In the genomic region with DNA sequence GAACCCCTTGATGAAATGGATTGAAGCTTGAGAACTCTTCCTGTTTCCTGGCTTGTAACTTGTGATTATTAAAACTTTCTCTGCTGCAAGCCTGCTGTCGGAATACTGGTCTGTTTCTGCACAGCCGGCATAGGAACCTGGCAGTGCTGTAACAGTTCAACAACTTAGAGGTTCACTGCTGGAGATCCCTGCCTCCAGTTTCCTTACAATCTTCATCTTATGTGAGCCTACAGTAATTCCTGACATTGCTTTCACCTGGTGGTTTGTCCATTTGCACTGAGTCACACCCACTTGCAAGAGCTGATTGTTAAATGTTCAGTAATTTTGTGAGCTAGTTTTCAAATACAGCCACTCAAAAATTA, we compare ENCODE assay signal across 1 cellular context.
TF ChIP-seq lines count a peak whose summit lies in the region.

No MANE protein-coding gene starts in this region.

TF ChIP-seq in WTC11, 78 proteins besides CTCF, POLR2A, EP300 and RAD21 (continued from another document):
- TF ChIP-seq ERG (CRISPR knock-in tag; IDR thresholded peaks at IDR 0.05) (no peak), MXD4 (CRISPR knock-in tag; IDR thresholded peaks at IDR 0.05; ENCODE audit: borderline replicate concordance) (no peak), ZNF671 (CRISPR knock-in tag; IDR thresholded peaks at IDR 0.05) (no peak), TP53 (CRISPR knock-in tag; IDR thresholded peaks at IDR 0.05) (no peak), MAX (CRISPR knock-in tag; IDR thresholded peaks at IDR 0.05) (no peak), MLX (CRISPR knock-in tag; IDR thresholded peaks at IDR 0.05) (no peak), FOXP1 (CRISPR knock-in tag; IDR thresholded peaks at IDR 0.05; ENCODE audit: borderline replicate concordance) (no peak), OVOL2 (CRISPR knock-in tag; IDR thresholded peaks at IDR 0.05; ENCODE audit: borderline replicate concordance) (no peak), ZNF396 (CRISPR knock-in tag; IDR thresholded peaks at IDR 0.05; ENCODE audit: borderline replicate concordance) (no peak)
- TF ChIP-seq, protein P1, sequence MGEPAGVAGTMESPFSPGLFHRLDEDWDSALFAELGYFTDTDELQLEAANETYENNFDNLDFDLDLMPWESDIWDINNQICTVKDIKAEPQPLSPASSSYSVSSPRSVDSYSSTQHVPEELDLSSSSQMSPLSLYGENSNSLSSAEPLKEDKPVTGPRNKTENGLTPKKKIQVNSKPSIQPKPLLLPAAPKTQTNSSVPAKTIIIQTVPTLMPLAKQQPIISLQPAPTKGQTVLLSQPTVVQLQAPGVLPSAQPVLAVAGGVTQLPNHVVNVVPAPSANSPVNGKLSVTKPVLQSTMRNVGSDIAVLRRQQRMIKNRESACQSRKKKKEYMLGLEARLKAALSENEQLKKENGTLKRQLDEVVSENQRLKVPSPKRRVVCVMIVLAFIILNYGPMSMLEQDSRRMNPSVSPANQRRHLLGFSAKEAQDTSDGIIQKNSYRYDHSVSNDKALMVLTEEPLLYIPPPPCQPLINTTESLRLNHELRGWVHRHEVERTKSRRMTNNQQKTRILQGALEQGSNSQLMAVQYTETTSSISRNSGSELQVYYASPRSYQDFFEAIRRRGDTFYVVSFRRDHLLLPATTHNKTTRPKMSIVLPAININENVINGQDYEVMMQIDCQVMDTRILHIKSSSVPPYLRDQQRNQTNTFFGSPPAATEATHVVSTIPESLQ (CRISPR knock-in tag; IDR thresholded peaks at IDR 0.05) = no peak
